ENCODE assay signal across 8 cellular contexts in the genomic region with DNA sequence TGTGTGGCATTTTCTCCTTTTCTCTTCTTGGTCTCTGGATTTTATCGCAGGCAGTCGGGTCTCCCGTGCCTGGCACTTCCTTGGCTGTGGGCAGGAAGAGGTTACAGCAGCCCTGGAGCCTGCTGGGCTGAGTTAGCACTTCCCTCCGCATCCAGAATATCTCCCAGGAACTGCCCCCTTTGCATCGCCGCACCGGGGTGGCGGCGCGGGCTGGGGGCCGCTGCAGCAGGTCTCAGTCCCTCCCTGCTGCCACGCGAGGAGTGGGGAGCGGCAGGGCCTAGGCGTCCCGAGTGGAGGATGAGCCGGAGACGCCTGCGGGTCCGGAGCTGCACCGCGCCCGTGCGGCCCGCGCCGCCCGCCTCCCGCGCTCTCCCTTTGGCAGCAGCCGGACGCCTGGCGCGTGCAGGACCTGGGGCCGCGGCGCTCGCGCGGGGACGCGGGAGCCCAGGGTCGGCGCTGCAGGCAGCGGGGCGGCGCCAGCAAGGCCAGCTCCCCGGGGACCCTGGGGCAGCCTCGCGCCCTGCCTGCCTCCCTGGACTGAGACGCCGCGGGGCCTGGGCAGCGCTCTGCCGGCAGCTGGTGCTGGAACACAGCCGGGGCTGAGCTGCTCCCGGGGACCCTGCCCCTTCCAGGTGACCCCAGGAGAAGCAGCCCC.
A peak's percentile ranks its signal among the peaks of the same experiment; 100 is the strongest.
DNase-seq lines count a peak whose midpoint lies in the region; ATAC-seq, FAIRE-seq and TF ChIP-seq lines count a peak whose summit lies in the region.

No MANE protein-coding gene starts in this region.

- peaks cover 0 to 4% (median 0%) of the 10 kb centered on the region in 4 donors for H3K9me3 ChIP-seq in sigmoid colon
- H3K9me3 ChIP-seq in OCI-LY7 (ENCODE audit: low read length): no peaks in the 10 kb centered on the region

- DNase-seq in GM12892 (ENCODE audit: insufficient read length) (peak; percentile 13), SW480 (ENCODE audit: low spot score) (peak; percentile 8), sigmoid colon (no peak), OCI-LY7 (ENCODE audit: low spot score) (no peak), NCI-H446 treated with DMSO at 0.1 percent for 48 hours (lab: John Stamatoyannopoulos, UW) (no peak), kidney tubule cell (ENCODE audit: low spot score) (no peak)

- H3K4me1 ChIP-seq in sigmoid colon (peaks cover 0 to 11% (median 9%) of the 10 kb centered on the region in 4 donors), OCI-LY7 (ENCODE audit: insufficient read depth, low read length, poor library complexity, severe bottlenecking) (no peaks in the 10 kb centered on the region)

- peaks cover 13 to 62% (median 24%) of the 10 kb centered on the region in 3 donors for H3K27me3 ChIP-seq in sigmoid colon

- TF ChIP-seq CTCF in sigmoid colon (IDR thresholded peaks at IDR 0.05): no peak
- TF ChIP-seq CTCF in OCI-LY7 (conservative IDR thresholded peaks at IDR 0.05; ENCODE audit: low read length): no peak

- 1 to 2% methylated on average over 57 of the region's 57 CpGs for WGBS in sigmoid colon, 2 donors

- no peak overlapping the region for H2AFZ ChIP-seq in OCI-LY7 (ENCODE audit: low read length)

- FAIRE-seq in GM12892 (lab: Jason Lieb, UNC): no peak

- intact Hi-C loops in sigmoid colon (cut with DNase I): no loop called here
- intact Hi-C loops in OCI-LY7 (cut with micrococcal nuclease; ENCODE audit: unreplicated experiment): no loop called here

- TF ChIP-seq POLR2A in GM12892 (IDR thresholded peaks at IDR 0.05; ENCODE audit: low read depth, low read length): no peak
- TF ChIP-seq POLR2A in sigmoid colon (IDR thresholded peaks at IDR 0.05): no peak

- H3K9me2 ChIP-seq in OCI-LY7 (ENCODE audit: insufficient read depth, low read length): no peaks in the 10 kb centered on the region

- H3K27ac ChIP-seq in sigmoid colon: no peak overlapping the region
- H3K27ac ChIP-seq in OCI-LY7 (ENCODE audit: low read depth, low read length, poor library complexity, severe bottlenecking): no peak overlapping the region

- no TSS peak for BruUV-seq in OCI-LY7 (replicated peaks; lab: Mats Ljungman, UMichigan)

- ATAC-seq in GM21528 (IDR thresholded peaks at IDR 0.05; ENCODE audit: low FRiP score, unreplicated experiment): no peak

- H3K36me3 ChIP-seq in sigmoid colon: no peaks in the 10 kb centered on the region
- no peaks in the 10 kb centered on the region for H3K36me3 ChIP-seq in OCI-LY7 (ENCODE audit: insufficient read depth, low read length)

- H3K4me2 ChIP-seq in OCI-LY7 (ENCODE audit: low read length): no peak overlapping the region

- CTCF ChIA-PET in OCI-LY7 (lab: Charles Lee; ENCODE audit: unreplicated experiment): no interaction called here

- no peak for TF ChIP-seq EP300 in sigmoid colon (IDR thresholded peaks at IDR 0.05)

- no peaks in the 10 kb centered on the region for H4K20me1 ChIP-seq in OCI-LY7 (ENCODE audit: insufficient read depth, low read length)

- H3K79me2 ChIP-seq in OCI-LY7 (ENCODE audit: insufficient read depth, low read depth, low read length): no peaks in the 10 kb centered on the region

- H3K4me3 ChIP-seq in iPS-11a (ENCODE audit: low read depth, low read length) (peak overlapping the region; percentile 36), sigmoid colon (peak overlapping the region in 3 of 4 donors; percentile 42 to 46 (median 44)), OCI-LY7 (ENCODE audit: low read depth, low read length, poor library complexity, severe bottlenecking) (no peak overlapping the region)

- POLR2A ChIA-PET in OCI-LY7 (lab: Charles Lee): no interaction called here

Comparison
In these comparisons a context has a peak if more than half of its experiments do, and no peak if none do; other contexts are left out.
1. DNase-seq: peak in GM12892 (single experiment) and SW480 (single experiment); none in sigmoid colon (single experiment), OCI-LY7 (single experiment), NCI-H446 treated with DMSO at 0.1 percent for 48 hours (single experiment) and kidney tubule cell (single experiment).